Comparison of ENCODE assay signal across 14 cellular contexts in the genomic region with DNA sequence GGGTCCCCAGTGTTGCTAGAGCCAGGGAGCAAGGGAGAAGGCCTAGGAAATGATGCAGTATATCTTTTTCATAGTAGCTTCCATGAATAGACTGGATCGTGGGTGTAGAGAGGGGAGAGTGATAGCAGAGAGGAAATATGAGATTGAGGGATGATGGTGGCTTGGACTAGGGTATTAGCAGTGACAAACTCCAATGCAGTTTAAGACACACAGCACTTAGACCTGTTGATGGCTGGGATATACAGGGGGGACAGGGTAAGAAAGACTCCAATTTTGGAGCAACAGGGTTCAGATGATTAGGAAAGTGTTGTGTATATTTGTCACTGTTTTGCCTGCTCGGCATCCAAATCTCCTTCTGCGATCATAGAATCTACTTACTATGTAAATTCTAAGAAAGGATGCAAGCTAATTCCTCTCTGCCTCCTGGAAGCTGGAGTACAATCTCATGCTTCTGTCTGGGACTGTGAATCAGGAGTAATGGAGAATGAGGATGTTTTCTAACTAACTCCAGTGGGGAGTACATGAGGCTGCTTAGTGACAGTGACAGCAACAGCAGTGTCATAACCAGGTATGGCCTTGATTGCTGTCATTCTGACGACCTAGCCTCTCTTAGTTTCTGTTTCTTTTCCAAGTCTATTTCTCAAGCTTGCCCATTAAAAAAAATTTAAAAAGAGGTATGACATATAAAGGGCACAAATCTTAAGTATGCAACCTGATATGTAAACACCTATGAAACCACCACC. TPM values are rescaled to one million over a fixed set of nuclear protein-coding genes. Genes with fewer than 3 reads are reported as not detected.
DNase-seq lines count a peak whose midpoint lies in the region; ATAC-seq and TF ChIP-seq lines count a peak whose summit lies in the region.
"Had no signal": no experiment of that assay in that cellular context is flagged by ENCODE, and none has a peak within 500 bp of the region (broad histone marks: within the 10 kb centered on the region; RNA-seq: fewer than 3 reads in every experiment).

No MANE protein-coding gene starts in this region.

- H4K8ac ChIP-seq in IMR-90 (ENCODE audit: low read depth in 2 of 2, low read length in 2 of 2): peak overlapping the region in 1 of 2 experiments; percentile 1; a peak in 2 of 4 replicates

- H3K27ac ChIP-seq in IMR-90 (ENCODE audit: insufficient read depth, low read length): no peak overlapping the region
- H3K27ac ChIP-seq in testis: no peak overlapping the region
- H3K27ac ChIP-seq: epithelial cell of prostate, hepatocyte had no signal

- no peak overlapping the region for H3K4me3 ChIP-seq in IMR-90 (ENCODE audit: insufficient read depth, low read depth, low read length)
- no peak overlapping the region for H3K4me3 ChIP-seq in testis
- H3K4me3 ChIP-seq: hepatocyte had no signal

- peak; percentile 75 for ATAC-seq in GM19035 (IDR thresholded peaks at IDR 0.05; ENCODE audit: unreplicated experiment)
- peak; percentile 62 for ATAC-seq in HG02678 (IDR thresholded peaks at IDR 0.05; ENCODE audit: unreplicated experiment)
- ATAC-seq in IMR-90 (ENCODE audit: low read depth): no peak

- BruUV-seq in IMR-90 (replicated peaks; lab: Mats Ljungman, UMichigan): no TSS peak

- intact Hi-C loops in IMR-90 (cut with micrococcal nuclease) (no loop called here), testis (cut with DNase I; ENCODE audit: low total_unique reads) (no loop called here)

- H3K56ac ChIP-seq in IMR-90 (ENCODE audit: extremely low read depth, insufficient read depth, low read length): 0 out of 2 replicates have a peak overlapping the region, but pooled peaks have one; percentile 51

- peak overlapping the region; percentile 81 for H3K23ac ChIP-seq in IMR-90 (ENCODE audit: low read depth, low read length)

- H2BK5ac ChIP-seq in IMR-90 (ENCODE audit: low read depth, low read length, poor library complexity, severe bottlenecking): no peak overlapping the region

- CTCF ChIA-PET in IMR-90 (lab: Yijun Ruan, JAX): interaction anchor here (0.6 kb wide), 1 partner anchor 9 kb away, joined by 3 read pairs; no protein-coding TSS in a partner anchor

- no peak overlapping the region for H2BK20ac ChIP-seq in IMR-90 (ENCODE audit: low read depth, low read length)

- H3K36me3 ChIP-seq in IMR-90 (ENCODE audit: control insufficient read depth, insufficient read depth, low read length): no peaks in the 10 kb centered on the region
- H3K36me3 ChIP-seq in testis (ENCODE audit: low read depth, missing control alignments): no peaks in the 10 kb centered on the region

- no peak overlapping the region for H4K91ac ChIP-seq in IMR-90 (ENCODE audit: insufficient read depth, low read depth, low read length)

- peak overlapping the region; percentile 53; the same call in 1 of the 2 replicates for H2AK5ac ChIP-seq in IMR-90 (ENCODE audit: low read depth, low read length)

- H2BK15ac ChIP-seq in IMR-90 (ENCODE audit: low read depth, low read length): no peak overlapping the region

- no peak overlapping the region for H2AFZ ChIP-seq in IMR-90 (replicated peaks; ENCODE audit: low read length, poor library complexity)
- H2AFZ ChIP-seq: hepatocyte had no signal

- TF ChIP-seq CTCF in GM13976 (IDR thresholded peaks at IDR 0.05; ENCODE audit: borderline replicate concordance, control extremely low read depth, extremely low read depth, insufficient read depth, missing control alignments) (no peak), IMR-90 (conservative IDR thresholded peaks at IDR 0.05; ENCODE audit: low read depth, low read length) (no peak), testis (IDR thresholded peaks at IDR 0.05) (no peak)

- DNase-seq in GM13976 (ENCODE audit: low spot score) (peak; percentile 52), IMR-90 (no peak), HPDE6-E6E7 (ENCODE audit: extremely low spot score) (no peak), testis (no peak), LoVo (ENCODE audit: low spot score) (no peak)
- DNase-seq in stimulated activated CD4-positive, alpha-beta T cell treated with anti-CD3 and anti-CD28 coated beads, Interleukin-4, amount 100 ng/mL, for 1 hour: no peak
- DNase-seq: activated effector memory CD4-positive, alpha-beta T cell treated with Interleukin-2 at 50 U/mL for 16 hours; C1 segment of cervical spinal cord; GF-D8; NCI-H1048 had no signal

- TF ChIP-seq RAD21 in IMR-90 (IDR thresholded peaks at IDR 0.05; ENCODE audit: low read length): no peak

- peak overlapping the region; percentile 27; the same call in 1 of the 2 replicates for H3K4ac ChIP-seq in IMR-90 (ENCODE audit: low read depth, low read length)

- dilution Hi-C loops in IMR-90 (cut with HindIII; ENCODE audit: low sequenced_read_pairs, unreplicated experiment): no loop called here

- peaks cover 10% of the 10 kb centered on the region for H3K4me1 ChIP-seq in IMR-90 (ENCODE audit: control insufficient read depth, insufficient read depth, low read length)
- H3K4me1 ChIP-seq in testis: no peaks in the 10 kb centered on the region

- TF ChIP-seq POLR2A in IMR-90 (IDR thresholded peaks at IDR 0.05; ENCODE audit: low read depth, low read length): no peak
- TF ChIP-seq POLR2A in testis (IDR thresholded peaks at IDR 0.05): no peak

- WGBS in IMR-90 (ENCODE audit: extremely low coverage in 2 of 2, insufficient read length in 1 of 2), 2 experiments: 40% methylated on average over 1 of the region's 4 CpGs; no CpG with 5 or more reads in 1 of the 2 experiments
- WGBS in testis, 2 donors: 56 to 58% methylated on average over 4 of the region's 4 CpGs

- no peaks in the 10 kb centered on the region for H3K79me1 ChIP-seq in IMR-90 (ENCODE audit: low read depth in 1 of 2, low read length in 2 of 2)

- no peak overlapping the region; the same call in 1 of the 2 replicates for H3K9ac ChIP-seq in IMR-90 (ENCODE audit: low read depth, low read length)

- in situ Hi-C loops in GM13976 (cut with MboI; ENCODE audit: low sequenced_read_pairs, unreplicated experiment) (no loop called here), IMR-90 (cut with MboI; ENCODE audit: low sequenced_read_pairs) (no loop called here)

- H3K18ac ChIP-seq in IMR-90 (ENCODE audit: low read depth, low read length): peak overlapping the region; percentile 41; the same call in 1 of the 2 replicates

- no peaks in the 10 kb centered on the region for H4K20me1 ChIP-seq in IMR-90 (ENCODE audit: insufficient read depth, low read length)

- 0 out of 2 replicates have a peak overlapping the region, but pooled peaks have one; percentile 48 for H4K5ac ChIP-seq in IMR-90 (ENCODE audit: low read depth, low read length)

- peak overlapping the region; percentile 81 for H3K14ac ChIP-seq in IMR-90 (replicated peaks; ENCODE audit: low read depth, low read length)

- H2AK9ac ChIP-seq in IMR-90 (replicated peaks; ENCODE audit: low read depth, low read length, poor library complexity): no peak overlapping the region

- H3K4me2 ChIP-seq in IMR-90 (ENCODE audit: low read depth, low read length): no peak overlapping the region; the same call in 1 of the 2 replicates
- H3K4me2 ChIP-seq: hepatocyte had no signal

- H3K27me3 ChIP-seq in IMR-90 (ENCODE audit: control insufficient read depth, insufficient read depth, low read length) (no peaks in the 10 kb centered on the region), testis (no peaks in the 10 kb centered on the region)
- H3K27me3 ChIP-seq: hepatocyte had no signal

- peaks cover 6% of the 10 kb centered on the region; the same call in 1 of the 2 replicates for H3K9me1 ChIP-seq in IMR-90 (ENCODE audit: insufficient read depth, low read length)

- no peak overlapping the region for H2BK120ac ChIP-seq in IMR-90 (ENCODE audit: low read depth, low read length)

- no peaks in the 10 kb centered on the region for H3K9me3 ChIP-seq in IMR-90 (ENCODE audit: control insufficient read depth, insufficient read depth, low read length)
- no peaks in the 10 kb centered on the region for H3K9me3 ChIP-seq in testis

- POLR2A ChIA-PET in IMR-90 (lab: Charles Lee; ENCODE audit: unreplicated experiment): no interaction called here

TF ChIP-seq in IMR-90, 13 proteins besides CTCF, POLR2A, EP300 and RAD21:
- TF ChIP-seq FOS (IDR thresholded peaks at IDR 0.05; ENCODE audit: low read depth, low read length) (no peak), MAZ (IDR thresholded peaks at IDR 0.05; ENCODE audit: borderline replicate concordance, low read depth, low read length) (no peak), RCOR1 (IDR thresholded peaks at IDR 0.05; ENCODE audit: insufficient replicate concordance, low read length) (no peak), CEBPB (IDR thresholded peaks at IDR 0.05; ENCODE audit: low read depth, low read length) (no peak), SMC3 (IDR thresholded peaks at IDR 0.05; ENCODE audit: low read depth, low read length) (no peak)

RNA-seq across cellular contexts. Expression of gene SYDE2, which starts 47.5 kb away (rescaled TPM):
- total RNA-seq in IMR-90 (2012; rRNA removed) (10.0 and 11.7 TPM in 2 replicates), testis (10 to 100 TPM in 1 of 2 donors, 1 to 10 TPM in 1; 8.8 to 10.2 TPM)
- polyA plus RNA-seq in IMR-90 (2012; rRNA removed) (1.7 and 1.8 TPM in 2 replicates), testis (ENCODE audit: insufficient read depth, low read depth, low replicate concordance) (3.7 TPM)
- polyA plus RNA-seq in IMR-90 (2012; cell fraction: cytosol; rRNA removed): 0.53 and 0.58 TPM in 2 replicates
- polyA plus RNA-seq in IMR-90 (2012; cell fraction: nucleus; rRNA removed; ENCODE audit: low replicate concordance): 1.1 and 2.6 TPM in 2 replicates
